ENCODE assay signal across 13 cellular contexts in the genomic region with DNA sequence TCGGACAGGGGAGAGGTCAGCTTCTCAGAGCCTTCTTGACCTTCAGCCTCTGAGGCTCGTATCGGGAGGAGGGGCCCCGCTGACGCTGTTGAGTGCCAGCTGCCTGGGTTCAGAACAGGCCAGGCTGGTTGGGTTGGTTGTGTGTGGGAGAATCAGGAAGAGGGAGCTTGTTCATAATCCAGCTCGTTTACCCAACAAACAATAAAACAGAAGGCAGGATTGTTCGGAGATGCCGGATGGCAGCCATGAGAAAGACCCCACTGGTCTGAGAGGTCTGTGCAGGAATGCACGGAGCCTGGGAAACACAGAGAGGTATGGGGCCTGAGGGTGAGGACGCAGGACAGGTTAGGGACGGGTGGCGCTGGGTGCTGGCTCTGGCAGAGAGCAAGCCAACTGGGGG. TPM values are rescaled to one million over a fixed set of nuclear protein-coding genes. Genes with fewer than 3 reads are reported as not detected.
DNase-seq lines count a peak whose midpoint lies in the region; ATAC-seq and TF ChIP-seq lines count a peak whose summit lies in the region.
"Had no signal": no experiment of that assay in that cellular context is flagged by ENCODE, and none has a peak within 500 bp of the region (broad histone marks: within the 10 kb centered on the region; RNA-seq: fewer than 3 reads in every experiment).

No MANE protein-coding gene starts in this region.

- CTCF ChIA-PET in RWPE1 (lab: Yijun Ruan, JAX) = no interaction called here

- TF ChIP-seq CTCF in RWPE1 (conservative IDR thresholded peaks at IDR 0.05; ENCODE audit: low read depth) (no peak), left lung (IDR thresholded peaks at IDR 0.05) (no peak)

- POLR2A ChIA-PET in RWPE1 (lab: Yijun Ruan, JAX; ENCODE audit: low non-redundant PET) = no interaction called here

- no peaks in the 10 kb centered on the region for H3K27me3 ChIP-seq in left lung
- no peaks in the 10 kb centered on the region for H3K27me3 ChIP-seq in MG63

- peaks cover 0 to 2% of the 10 kb centered on the region in 2 donors for H3K9me3 ChIP-seq in left lung
- peaks cover 5% of the 10 kb centered on the region for H3K9me3 ChIP-seq in MG63

- intact Hi-C loops in left lung (cut with DNase I) = no loop called here

- DNase-seq in HT-29 (ENCODE audit: low spot score) (peak; percentile 97), RWPE1 (ENCODE audit: low spot score) (peak; percentile 49), left lung (peak; percentile 81 to 84), NOMO-1 (lab: John Stamatoyannopoulos, UW; ENCODE audit: unreplicated experiment in 2 of 2) (no peak), MG63 (no peak)
- DNase-seq: activated CD4-positive, alpha-beta T cell treated with anti-CD3 and anti-CD28 coated beads, Interleukin-2, amount 50 U/mL, for 4 hours; activated gamma-delta T cell; HCEC 1CT; NCI-H2227 treated with DMSO at 0.1 percent for 48 hours; stimulated activated CD4-positive, alpha-beta T cell treated with anti-CD3 and anti-CD28 coated beads, Interleukin-4, amount 100 ng/mL, for 24 hours; T1000 had no signal

- H3K27ac ChIP-seq in RWPE1 = 0 out of 2 replicates have a peak overlapping the region, but pooled peaks have one; percentile 22
- H3K27ac ChIP-seq in left lung = peak overlapping the region in 1 of 2 donors; percentile 44
- H3K27ac ChIP-seq in skin epidermis = peak overlapping the region in 19 of 21 experiments; percentile 6 to 83 (median 60)

- H3K4me3 ChIP-seq in left lung = no peak overlapping the region
- peak overlapping the region in 6 of 7 experiments; percentile 5 to 25 (median 20) for H3K4me3 ChIP-seq in skin epidermis
- no peak overlapping the region for H3K4me3 ChIP-seq in MG63

- ATAC-seq in left lung (peak; percentile 91), HG02623 (IDR thresholded peaks at IDR 0.05; ENCODE audit: unreplicated experiment) (no peak)

- no peaks in the 10 kb centered on the region for H3K36me3 ChIP-seq in left lung
- H3K36me3 ChIP-seq in MG63 = no peaks in the 10 kb centered on the region

- peaks cover 5 to 7% of the 10 kb centered on the region in 2 donors for H3K4me1 ChIP-seq in left lung

RNA-seq across cellular contexts. Expression of a gene that starts 31.6 kb away (rescaled TPM):
- total RNA-seq in HT-29 (2014; rRNA removed; shearing (Covaris generic)) = 2.5 and 5.4 TPM in 2 replicates
- 10 to 100 TPM; 33.2 to 44.0 TPM for total RNA-seq in left lung
- 0.49 and 18.6 TPM in 2 replicates for total RNA-seq in MG63 (2014; rRNA removed; shearing (Covaris generic); ENCODE audit: low replicate concordance)

Comparison
In these comparisons a context has a peak if more than half of its experiments do, and no peak if none do; other contexts are left out.
1. DNase-seq: peak in HT-29 (single experiment), RWPE1 (single experiment) and left lung (2 of 2); none in NOMO-1 (0 of 2) and MG63 (single experiment).
2. H3K4me3 ChIP-seq: peak in skin epidermis (6 of 7); none in left lung (0 of 2) and MG63 (single experiment).